In the genomic region with DNA sequence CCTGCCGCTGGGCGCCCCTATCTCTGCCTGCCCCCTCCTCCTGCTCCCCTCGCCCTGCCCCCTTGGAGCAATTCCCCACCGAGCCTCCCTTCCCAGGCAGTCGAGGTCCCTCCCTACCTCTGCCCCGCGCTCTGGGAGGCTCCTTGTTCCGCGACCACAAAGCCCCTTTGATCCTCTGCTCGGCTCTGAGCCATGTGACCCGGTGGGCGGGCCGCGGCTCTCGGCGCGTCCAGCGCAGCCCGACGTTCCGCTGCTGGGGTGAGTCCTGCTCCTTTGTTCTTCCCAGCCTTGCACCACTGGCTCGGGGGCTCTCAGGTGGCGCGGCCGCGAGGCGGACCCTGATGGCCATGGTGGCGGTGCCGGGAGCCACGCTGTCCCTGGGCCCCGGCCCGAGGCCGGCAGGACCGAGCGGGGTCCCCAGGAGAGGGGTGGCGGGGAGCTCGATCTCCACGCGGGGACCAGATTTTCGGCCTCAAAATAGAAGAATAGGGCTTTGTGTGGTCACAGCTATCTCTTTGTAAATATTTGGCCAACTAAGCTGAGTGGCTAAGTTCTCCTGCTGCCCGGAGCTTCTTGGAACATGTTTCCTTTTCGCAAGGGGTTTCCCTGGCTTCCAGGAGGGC, we compare ENCODE assay signal across 1 cellular context.
A peak's percentile ranks its signal among the peaks of the same experiment; 100 is the strongest.
TF ChIP-seq lines count a peak whose summit lies in the region.

No MANE protein-coding gene starts in this region.

TF ChIP-seq in HepG2, 621 proteins besides CTCF, POLR2A, EP300 and RAD21 (continued from another document and continues in another):
- TF ChIP-seq, protein P1, sequence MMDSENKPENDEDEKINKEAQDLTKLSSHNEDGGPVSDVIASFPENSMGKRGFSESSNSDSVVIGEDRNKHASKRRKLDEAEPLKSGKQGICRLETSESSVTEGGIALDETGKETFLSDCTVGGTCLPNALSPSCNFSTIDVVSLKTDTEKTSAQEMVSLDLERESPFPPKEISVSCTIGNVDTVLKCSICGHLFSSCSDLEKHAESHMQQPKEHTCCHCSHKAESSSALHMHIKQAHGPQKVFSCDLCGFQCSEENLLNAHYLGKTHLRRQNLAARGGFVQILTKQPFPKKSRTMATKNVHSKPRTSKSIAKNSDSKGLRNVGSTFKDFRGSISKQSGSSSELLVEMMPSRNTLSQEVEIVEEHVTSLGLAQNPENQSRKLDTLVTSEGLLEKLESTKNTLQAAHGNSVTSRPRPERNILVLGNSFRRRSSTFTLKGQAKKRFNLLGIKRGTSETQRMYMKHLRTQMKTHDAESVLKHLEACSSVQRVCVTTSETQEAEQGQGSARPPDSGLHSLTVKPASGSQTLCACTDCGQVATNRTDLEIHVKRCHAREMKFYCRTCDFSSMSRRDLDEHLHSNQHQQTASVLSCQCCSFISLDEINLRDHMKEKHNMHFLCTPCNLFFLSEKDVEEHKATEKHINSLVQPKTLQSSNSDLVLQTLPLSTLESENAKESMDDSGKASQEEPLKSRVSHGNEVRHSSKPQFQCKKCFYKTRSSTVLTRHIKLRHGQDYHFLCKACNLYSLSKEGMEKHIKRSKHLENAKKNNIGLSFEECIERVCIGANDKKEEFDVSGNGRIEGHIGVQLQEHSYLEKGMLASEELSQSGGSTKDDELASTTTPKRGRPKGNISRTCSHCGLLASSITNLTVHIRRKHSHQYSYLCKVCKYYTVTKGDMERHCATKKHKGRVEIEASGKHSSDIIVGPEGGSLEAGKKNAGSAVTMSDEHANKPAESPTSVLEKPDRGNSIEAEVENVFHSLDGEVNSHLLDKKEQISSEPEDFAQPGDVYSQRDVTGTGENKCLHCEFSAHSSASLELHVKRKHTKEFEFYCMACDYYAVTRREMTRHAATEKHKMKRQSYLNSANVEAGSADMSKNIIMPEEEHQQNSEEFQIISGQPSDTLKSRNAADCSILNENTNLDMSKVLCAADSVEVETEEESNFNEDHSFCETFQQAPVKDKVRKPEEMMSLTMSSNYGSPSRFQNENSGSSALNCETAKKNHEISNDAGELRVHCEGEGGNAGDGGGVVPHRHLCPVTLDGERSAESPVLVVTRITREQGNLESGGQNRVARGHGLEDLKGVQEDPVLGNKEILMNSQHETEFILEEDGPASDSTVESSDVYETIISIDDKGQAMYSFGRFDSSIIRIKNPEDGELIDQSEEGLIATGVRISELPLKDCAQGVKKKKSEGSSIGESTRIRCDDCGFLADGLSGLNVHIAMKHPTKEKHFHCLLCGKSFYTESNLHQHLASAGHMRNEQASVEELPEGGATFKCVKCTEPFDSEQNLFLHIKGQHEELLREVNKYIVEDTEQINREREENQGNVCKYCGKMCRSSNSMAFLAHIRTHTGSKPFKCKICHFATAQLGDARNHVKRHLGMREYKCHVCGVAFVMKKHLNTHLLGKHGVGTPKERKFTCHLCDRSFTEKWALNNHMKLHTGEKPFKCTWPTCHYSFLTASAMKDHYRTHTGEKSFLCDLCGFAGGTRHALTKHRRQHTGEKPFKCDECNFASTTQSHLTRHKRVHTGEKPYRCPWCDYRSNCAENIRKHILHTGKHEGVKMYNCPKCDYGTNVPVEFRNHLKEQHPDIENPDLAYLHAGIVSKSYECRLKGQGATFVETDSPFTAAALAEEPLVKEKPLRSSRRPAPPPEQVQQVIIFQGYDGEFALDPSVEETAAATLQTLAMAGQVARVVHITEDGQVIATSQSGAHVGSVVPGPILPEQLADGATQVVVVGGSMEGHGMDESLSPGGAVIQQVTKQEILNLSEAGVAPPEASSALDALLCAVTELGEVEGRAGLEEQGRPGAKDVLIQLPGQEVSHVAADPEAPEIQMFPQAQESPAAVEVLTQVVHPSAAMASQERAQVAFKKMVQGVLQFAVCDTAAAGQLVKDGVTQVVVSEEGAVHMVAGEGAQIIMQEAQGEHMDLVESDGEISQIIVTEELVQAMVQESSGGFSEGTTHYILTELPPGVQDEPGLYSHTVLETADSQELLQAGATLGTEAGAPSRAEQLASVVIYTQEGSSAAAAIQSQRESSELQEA (CRISPR knock-in tag; IDR thresholded peaks at IDR 0.05; ENCODE audit: not compliant biosample characterization) = peak; percentile 25
- TF ChIP-seq, protein P2, sequence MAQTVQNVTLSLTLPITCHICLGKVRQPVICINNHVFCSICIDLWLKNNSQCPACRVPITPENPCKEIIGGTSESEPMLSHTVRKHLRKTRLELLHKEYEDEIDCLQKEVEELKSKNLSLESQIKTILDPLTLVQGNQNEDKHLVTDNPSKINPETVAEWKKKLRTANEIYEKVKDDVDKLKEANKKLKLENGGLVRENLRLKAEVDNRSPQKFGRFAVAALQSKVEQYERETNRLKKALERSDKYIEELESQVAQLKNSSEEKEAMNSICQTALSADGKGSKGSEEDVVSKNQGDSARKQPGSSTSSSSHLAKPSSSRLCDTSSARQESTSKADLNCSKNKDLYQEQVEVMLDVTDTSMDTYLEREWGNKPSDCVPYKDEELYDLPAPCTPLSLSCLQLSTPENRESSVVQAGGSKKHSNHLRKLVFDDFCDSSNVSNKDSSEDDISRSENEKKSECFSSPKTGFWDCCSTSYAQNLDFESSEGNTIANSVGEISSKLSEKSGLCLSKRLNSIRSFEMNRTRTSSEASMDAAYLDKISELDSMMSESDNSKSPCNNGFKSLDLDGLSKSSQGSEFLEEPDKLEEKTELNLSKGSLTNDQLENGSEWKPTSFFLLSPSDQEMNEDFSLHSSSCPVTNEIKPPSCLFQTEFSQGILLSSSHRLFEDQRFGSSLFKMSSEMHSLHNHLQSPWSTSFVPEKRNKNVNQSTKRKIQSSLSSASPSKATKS (CRISPR knock-in tag; IDR thresholded peaks at IDR 0.05) = no peak
- TF ChIP-seq, protein P3, sequence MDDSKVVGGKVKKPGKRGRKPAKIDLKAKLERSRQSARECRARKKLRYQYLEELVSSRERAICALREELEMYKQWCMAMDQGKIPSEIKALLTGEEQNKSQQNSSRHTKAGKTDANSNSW (CRISPR knock-in tag; IDR thresholded peaks at IDR 0.05; ENCODE audit: borderline replicate concordance) = no peak
- TF ChIP-seq MED8 (CRISPR knock-in tag; IDR thresholded peaks at IDR 0.05; ENCODE audit: insufficient replicate concordance) (peak; percentile 93), ZNF160 (CRISPR knock-in tag; IDR thresholded peaks at IDR 0.05) (peak; percentile 43; the same call in 1 of the 2 replicates), ZNF451 (CRISPR knock-in tag; IDR thresholded peaks at IDR 0.05) (peak; percentile 90), ZNF782 (CRISPR knock-in tag; IDR thresholded peaks at IDR 0.05; ENCODE audit: borderline replicate concordance) (no peak), TAF1 (CRISPR knock-in tag; IDR thresholded peaks at IDR 0.05) (peak; percentile 93), PPARG (CRISPR knock-in tag; conservative IDR thresholded peaks at IDR 0.05) (peak; percentile 76), SOX13 (IDR thresholded peaks at IDR 0.05) (peak; percentile 44; the same call in 1 of the 2 replicates), SOX13 (CRISPR knock-in tag; conservative IDR thresholded peaks at IDR 0.05 in 1 of 2, IDR thresholded peaks at IDR 0.05 in 1 of 2) (peak in 1 of 2 experiments; percentile 91; a peak in 2 of 4 replicates), RARG (CRISPR knock-in tag; IDR thresholded peaks at IDR 0.05; ENCODE audit: low read depth) (no peak), SYNCRIP (IDR thresholded peaks at IDR 0.05; ENCODE audit: insufficient read depth, low read depth, low read length) (no peak), ZNF12 (CRISPR knock-in tag; IDR thresholded peaks at IDR 0.05) (peak; percentile 71), ZBTB42 (CRISPR knock-in tag; IDR thresholded peaks at IDR 0.05) (no peak), SMARCE1 (IDR thresholded peaks at IDR 0.05; ENCODE audit: borderline replicate concordance) (no peak), ZSCAN29 (CRISPR knock-in tag; conservative IDR thresholded peaks at IDR 0.05) (peak; percentile 90; the same call in 1 of the 2 replicates), HCFC1 (IDR thresholded peaks at IDR 0.05; ENCODE audit: low read depth, low read length) (no peak), ZFP1 (CRISPR knock-in tag; IDR thresholded peaks at IDR 0.05) (0 out of 2 replicates have a peak, but pooled peaks have one; percentile 46), ZNF775 (CRISPR knock-in tag; IDR thresholded peaks at IDR 0.05; ENCODE audit: borderline replicate concordance) (0 out of 2 replicates have a peak, but pooled peaks have one; percentile 10)
- TF ChIP-seq, protein P4, sequence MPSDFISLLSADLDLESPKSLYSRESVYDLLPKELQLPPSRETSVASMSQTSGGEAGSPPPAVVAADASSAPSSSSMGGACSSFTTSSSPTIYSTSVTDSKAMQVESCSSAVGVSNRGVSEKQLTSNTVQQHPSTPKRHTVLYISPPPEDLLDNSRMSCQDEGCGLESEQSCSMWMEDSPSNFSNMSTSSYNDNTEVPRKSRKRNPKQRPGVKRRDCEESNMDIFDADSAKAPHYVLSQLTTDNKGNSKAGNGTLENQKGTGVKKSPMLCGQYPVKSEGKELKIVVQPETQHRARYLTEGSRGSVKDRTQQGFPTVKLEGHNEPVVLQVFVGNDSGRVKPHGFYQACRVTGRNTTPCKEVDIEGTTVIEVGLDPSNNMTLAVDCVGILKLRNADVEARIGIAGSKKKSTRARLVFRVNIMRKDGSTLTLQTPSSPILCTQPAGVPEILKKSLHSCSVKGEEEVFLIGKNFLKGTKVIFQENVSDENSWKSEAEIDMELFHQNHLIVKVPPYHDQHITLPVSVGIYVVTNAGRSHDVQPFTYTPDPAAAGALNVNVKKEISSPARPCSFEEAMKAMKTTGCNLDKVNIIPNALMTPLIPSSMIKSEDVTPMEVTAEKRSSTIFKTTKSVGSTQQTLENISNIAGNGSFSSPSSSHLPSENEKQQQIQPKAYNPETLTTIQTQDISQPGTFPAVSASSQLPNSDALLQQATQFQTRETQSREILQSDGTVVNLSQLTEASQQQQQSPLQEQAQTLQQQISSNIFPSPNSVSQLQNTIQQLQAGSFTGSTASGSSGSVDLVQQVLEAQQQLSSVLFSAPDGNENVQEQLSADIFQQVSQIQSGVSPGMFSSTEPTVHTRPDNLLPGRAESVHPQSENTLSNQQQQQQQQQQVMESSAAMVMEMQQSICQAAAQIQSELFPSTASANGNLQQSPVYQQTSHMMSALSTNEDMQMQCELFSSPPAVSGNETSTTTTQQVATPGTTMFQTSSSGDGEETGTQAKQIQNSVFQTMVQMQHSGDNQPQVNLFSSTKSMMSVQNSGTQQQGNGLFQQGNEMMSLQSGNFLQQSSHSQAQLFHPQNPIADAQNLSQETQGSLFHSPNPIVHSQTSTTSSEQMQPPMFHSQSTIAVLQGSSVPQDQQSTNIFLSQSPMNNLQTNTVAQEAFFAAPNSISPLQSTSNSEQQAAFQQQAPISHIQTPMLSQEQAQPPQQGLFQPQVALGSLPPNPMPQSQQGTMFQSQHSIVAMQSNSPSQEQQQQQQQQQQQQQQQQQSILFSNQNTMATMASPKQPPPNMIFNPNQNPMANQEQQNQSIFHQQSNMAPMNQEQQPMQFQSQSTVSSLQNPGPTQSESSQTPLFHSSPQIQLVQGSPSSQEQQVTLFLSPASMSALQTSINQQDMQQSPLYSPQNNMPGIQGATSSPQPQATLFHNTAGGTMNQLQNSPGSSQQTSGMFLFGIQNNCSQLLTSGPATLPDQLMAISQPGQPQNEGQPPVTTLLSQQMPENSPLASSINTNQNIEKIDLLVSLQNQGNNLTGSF (CRISPR knock-in tag; IDR thresholded peaks at IDR 0.05) = no peak; the same call in 1 of the 2 replicates
- TF ChIP-seq, protein P5, sequence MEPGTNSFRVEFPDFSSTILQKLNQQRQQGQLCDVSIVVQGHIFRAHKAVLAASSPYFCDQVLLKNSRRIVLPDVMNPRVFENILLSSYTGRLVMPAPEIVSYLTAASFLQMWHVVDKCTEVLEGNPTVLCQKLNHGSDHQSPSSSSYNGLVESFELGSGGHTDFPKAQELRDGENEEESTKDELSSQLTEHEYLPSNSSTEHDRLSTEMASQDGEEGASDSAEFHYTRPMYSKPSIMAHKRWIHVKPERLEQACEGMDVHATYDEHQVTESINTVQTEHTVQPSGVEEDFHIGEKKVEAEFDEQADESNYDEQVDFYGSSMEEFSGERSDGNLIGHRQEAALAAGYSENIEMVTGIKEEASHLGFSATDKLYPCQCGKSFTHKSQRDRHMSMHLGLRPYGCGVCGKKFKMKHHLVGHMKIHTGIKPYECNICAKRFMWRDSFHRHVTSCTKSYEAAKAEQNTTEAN (CRISPR knock-in tag; conservative IDR thresholded peaks at IDR 0.05) = peak; percentile 88
- TF ChIP-seq, protein P6, sequence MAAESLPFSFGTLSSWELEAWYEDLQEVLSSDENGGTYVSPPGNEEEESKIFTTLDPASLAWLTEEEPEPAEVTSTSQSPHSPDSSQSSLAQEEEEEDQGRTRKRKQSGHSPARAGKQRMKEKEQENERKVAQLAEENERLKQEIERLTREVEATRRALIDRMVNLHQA (CRISPR knock-in tag; IDR thresholded peaks at IDR 0.05) = no peak
- TF ChIP-seq, protein P7, sequence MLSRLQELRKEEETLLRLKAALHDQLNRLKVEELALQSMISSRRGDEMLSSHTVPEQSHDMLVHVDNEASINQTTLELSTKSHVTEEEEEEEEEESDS (CRISPR knock-in tag; IDR thresholded peaks at IDR 0.05; ENCODE audit: borderline replicate concordance) = no peak
- TF ChIP-seq, protein P8, sequence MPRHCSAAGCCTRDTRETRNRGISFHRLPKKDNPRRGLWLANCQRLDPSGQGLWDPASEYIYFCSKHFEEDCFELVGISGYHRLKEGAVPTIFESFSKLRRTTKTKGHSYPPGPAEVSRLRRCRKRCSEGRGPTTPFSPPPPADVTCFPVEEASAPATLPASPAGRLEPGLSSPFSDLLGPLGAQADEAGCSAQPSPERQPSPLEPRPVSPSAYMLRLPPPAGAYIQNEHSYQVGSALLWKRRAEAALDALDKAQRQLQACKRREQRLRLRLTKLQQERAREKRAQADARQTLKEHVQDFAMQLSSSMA (CRISPR knock-in tag; IDR thresholded peaks at IDR 0.05) = no peak
- TF ChIP-seq, protein P9, sequence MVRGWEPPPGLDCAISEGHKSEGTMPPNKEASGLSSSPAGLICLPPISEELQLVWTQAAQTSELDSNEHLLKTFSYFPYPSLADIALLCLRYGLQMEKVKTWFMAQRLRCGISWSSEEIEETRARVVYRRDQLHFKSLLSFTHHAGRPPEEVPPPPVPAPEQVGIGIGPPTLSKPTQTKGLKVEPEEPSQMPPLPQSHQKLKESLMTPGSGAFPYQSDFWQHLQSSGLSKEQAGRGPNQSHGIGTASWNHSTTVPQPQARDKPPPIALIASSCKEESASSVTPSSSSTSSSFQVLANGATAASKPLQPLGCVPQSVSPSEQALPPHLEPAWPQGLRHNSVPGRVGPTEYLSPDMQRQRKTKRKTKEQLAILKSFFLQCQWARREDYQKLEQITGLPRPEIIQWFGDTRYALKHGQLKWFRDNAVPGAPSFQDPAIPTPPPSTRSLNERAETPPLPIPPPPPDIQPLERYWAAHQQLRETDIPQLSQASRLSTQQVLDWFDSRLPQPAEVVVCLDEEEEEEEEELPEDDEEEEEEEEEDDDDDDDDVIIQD (CRISPR knock-in tag; IDR thresholded peaks at IDR 0.05; ENCODE audit: low read depth) = peak; percentile 37; the same call in 1 of the 2 replicates
- TF ChIP-seq, protein P10, sequence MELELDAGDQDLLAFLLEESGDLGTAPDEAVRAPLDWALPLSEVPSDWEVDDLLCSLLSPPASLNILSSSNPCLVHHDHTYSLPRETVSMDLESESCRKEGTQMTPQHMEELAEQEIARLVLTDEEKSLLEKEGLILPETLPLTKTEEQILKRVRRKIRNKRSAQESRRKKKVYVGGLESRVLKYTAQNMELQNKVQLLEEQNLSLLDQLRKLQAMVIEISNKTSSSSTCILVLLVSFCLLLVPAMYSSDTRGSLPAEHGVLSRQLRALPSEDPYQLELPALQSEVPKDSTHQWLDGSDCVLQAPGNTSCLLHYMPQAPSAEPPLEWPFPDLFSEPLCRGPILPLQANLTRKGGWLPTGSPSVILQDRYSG (CRISPR knock-in tag; IDR thresholded peaks at IDR 0.05) = peak; percentile 77; the same call in 1 of the 2 replicates
- TF ChIP-seq, protein P11, sequence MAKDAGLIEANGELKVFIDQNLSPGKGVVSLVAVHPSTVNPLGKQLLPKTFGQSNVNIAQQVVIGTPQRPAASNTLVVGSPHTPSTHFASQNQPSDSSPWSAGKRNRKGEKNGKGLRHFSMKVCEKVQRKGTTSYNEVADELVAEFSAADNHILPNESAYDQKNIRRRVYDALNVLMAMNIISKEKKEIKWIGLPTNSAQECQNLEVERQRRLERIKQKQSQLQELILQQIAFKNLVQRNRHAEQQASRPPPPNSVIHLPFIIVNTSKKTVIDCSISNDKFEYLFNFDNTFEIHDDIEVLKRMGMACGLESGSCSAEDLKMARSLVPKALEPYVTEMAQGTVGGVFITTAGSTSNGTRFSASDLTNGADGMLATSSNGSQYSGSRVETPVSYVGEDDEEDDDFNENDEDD (CRISPR knock-in tag; IDR thresholded peaks at IDR 0.05; ENCODE audit: borderline replicate concordance) = peak; percentile 77
